ENCODE assay signal across 7 cellular contexts in genomic region chr17:18262111-18262510, GRCh38. TPM values are rescaled to one million over a fixed set of nuclear protein-coding genes. Genes with fewer than 3 reads are reported as not detected.
DNase-seq lines count a peak whose midpoint lies in the region; ATAC-seq, FAIRE-seq and TF ChIP-seq lines count a peak whose summit lies in the region.
"Had no signal": no experiment of that assay in that cellular context is flagged by ENCODE, and none has a peak within 500 bp of the region (broad histone marks: within the 10 kb centered on the region; RNA-seq: fewer than 3 reads in every experiment).

No MANE protein-coding gene starts in this region.

- 91% methylated on average over 2 of the region's 2 CpGs for WGBS in A549 (ENCODE audit: missing lambda C conversion rate)

- TF ChIP-seq CTCF in A549 (IDR thresholded peaks at IDR 0.05) (no peak), CD14-positive monocyte (IDR thresholded peaks at IDR 0.05) (no peak)

- peak overlapping the region; percentile 94; the same call in 2 of the 3 replicates for H3K4me2 ChIP-seq in A549

- no peaks in the 10 kb centered on the region for H3K9me3 Mint-ChIP-seq in immature natural killer cell
- H3K9me3 Mint-ChIP-seq in CD14-positive monocyte = no peaks in the 10 kb centered on the region

- FAIRE-seq in A549 (lab: Jason Lieb, UNC) = no peak

- CTCF ChIA-PET in A549 (lab: Yijun Ruan, JAX) = interaction anchor here (1.1 to 8.5 kb wide), 6 partner anchors 10 to 120 kb away, joined by 3 to 59 read pairs (median 6); no protein-coding TSS in a partner anchor

- TF ChIP-seq EP300 in A549 (IDR thresholded peaks at IDR 0.05) = no peak

- no peak overlapping the region for H3K4me3 ChIP-seq in A549

- H3K27ac Mint-ChIP-seq in immature natural killer cell (peak overlapping the region in 3 of 6 donors; percentile 59 to 84 (median 65)), CD14-positive monocyte (peak overlapping the region in 1 of 7 donors; percentile 77)

- no peaks in the 10 kb centered on the region for H3K9me3 ChIP-seq in A549

- TF ChIP-seq RAD21 in A549 (conservative IDR thresholded peaks at IDR 0.05 in 1 of 2, IDR thresholded peaks at IDR 0.05 in 1 of 2) = no peak

- H3K27ac ChIP-seq in A549 = no peak overlapping the region

- peaks cover 25% of the 10 kb centered on the region for H3K4me1 ChIP-seq in A549

- peak overlapping the region in 4 of 5 donors; percentile 35 to 82 (median 70) for H3K4me3 Mint-ChIP-seq in immature natural killer cell
- no peak overlapping the region for H3K4me3 Mint-ChIP-seq in CD14-positive monocyte

- POLR2A ChIA-PET in A549 (lab: Yijun Ruan, JAX) = no interaction called here

- TF ChIP-seq POLR2A in A549 (IDR thresholded peaks at IDR 0.05; ENCODE audit: low read length) = no peak

- H3K27me3 Mint-ChIP-seq in immature natural killer cell (ENCODE audit: low read depth in 3 of 3) (peaks cover 0 to 4% (median 2%) of the 10 kb centered on the region in 3 donors), CD14-positive monocyte (ENCODE audit: low read depth in 3 of 3) (peaks cover 0 to 2% (median 1%) of the 10 kb centered on the region in 3 donors)

- ATAC-seq in A549 (no peak), GM21367 (IDR thresholded peaks at IDR 0.05; ENCODE audit: unreplicated experiment) (no peak)

- DNase-seq in A549 (ENCODE audit: low read depth in 1 of 2, low spot score in 1 of 2) = no peak
- peak; percentile 16 for DNase-seq in RKO (ENCODE audit: low spot score)
- DNase-seq in immature natural killer cell = no peak
- DNase-seq in NK-92 treated with Interleukin-12 subunit alpha and Interleukin-12 subunit beta, amount 100 ng/mL, for 24 hours (lab: John Stamatoyannopoulos, UW) = no peak
- DNase-seq in CD14-positive monocyte (ENCODE audit: low spot score) = no peak
- DNase-seq: NCI-H2227 treated with DMSO at 0.1 percent for 48 hours had no signal

- H3K4me1 Mint-ChIP-seq in immature natural killer cell = peaks cover 28 to 42% of the 10 kb centered on the region in 2 donors
- peaks cover 35% of the 10 kb centered on the region for H3K4me1 Mint-ChIP-seq in CD14-positive monocyte

- peaks cover 0 to 4% (median 4%) of the 10 kb centered on the region in 3 donors for H3K36me3 Mint-ChIP-seq in immature natural killer cell
- peaks cover 8 to 21% of the 10 kb centered on the region in 2 donors for H3K36me3 Mint-ChIP-seq in CD14-positive monocyte

- intact Hi-C loops in CD14-positive monocyte (cut with micrococcal nuclease) = no loop called here

TF ChIP-seq in A549, 52 proteins besides CTCF, POLR2A, EP300 and RAD21:
- no peak for TF ChIP-seq MAX (IDR thresholded peaks at IDR 0.05)
- TF ChIP-seq ESRRA (IDR thresholded peaks at IDR 0.05; ENCODE audit: borderline replicate concordance, low read length) = no peak
- TF ChIP-seq HOXB13 (CRISPR knock-in tag; IDR thresholded peaks at IDR 0.05; ENCODE audit: low read depth) = no peak
- TF ChIP-seq SREBF2 (IDR thresholded peaks at IDR 0.05) = no peak
- TF ChIP-seq PHF8 (IDR thresholded peaks at IDR 0.05; ENCODE audit: borderline replicate concordance, low read depth) = no peak
- no peak for TF ChIP-seq HMGXB4 (CRISPR knock-in tag; IDR thresholded peaks at IDR 0.05; ENCODE audit: borderline replicate concordance)
- no peak for TF ChIP-seq GATA3 (IDR thresholded peaks at IDR 0.05; ENCODE audit: borderline replicate concordance)
- TF ChIP-seq FOSL2 (IDR thresholded peaks at IDR 0.05) = no peak
- TF ChIP-seq FOSL2 (CRISPR knock-in tag; IDR thresholded peaks at IDR 0.05) = no peak
- no peak for TF ChIP-seq NFE2L2 (conservative IDR thresholded peaks at IDR 0.05; ENCODE audit: low read length)

RNA-seq across cellular contexts. Expression of gene MIEF2, which starts 1.6 kb away (rescaled TPM):
- polyA plus RNA-seq in A549 (2011; rRNA removed) (3.7 and 4.3 TPM in 2 replicates), A549 (2017; fragmentation: RNase III; extraction: RNeasy Plus Mini Kit Qiagen cat#74134 plus additional on column Dnase treatment) (6.0 to 8.5 TPM (median 7.0 TPM) in 3 replicates), immature natural killer cell (10 to 100 TPM; 14.9 to 20.1 (median 17.4) TPM), CD14-positive monocyte (1 to 10 TPM; 4.9 to 6.1 TPM)
- polyA plus RNA-seq in A549 (2012; cell fraction: cytosol; rRNA removed) = 9.8 and 11.4 TPM in 2 replicates
- 49.8 and 52.9 TPM in 2 replicates for polyA plus RNA-seq in A549 (2012; cell fraction: nucleus; rRNA removed)
- polyA minus RNA-seq in A549 (2011; rRNA and poly(A)+ RNA removed) = 5.7 and 6.7 TPM in 2 replicates

RNA-seq across cellular contexts. Expression of gene FLII, which starts 3.6 kb away (rescaled TPM):
- 280 and 299 TPM in 2 replicates for polyA plus RNA-seq in A549 (2011; rRNA removed)
- polyA plus RNA-seq in A549 (2012; cell fraction: cytosol; rRNA removed) = 403 and 473 TPM in 2 replicates
- polyA plus RNA-seq in A549 (2012; cell fraction: nucleus; rRNA removed) = 1,130 and 1,454 TPM in 2 replicates
- polyA plus RNA-seq in A549 (2017; fragmentation: RNase III; extraction: RNeasy Plus Mini Kit Qiagen cat#74134 plus additional on column Dnase treatment) = 222 to 265 TPM (median 253 TPM) in 3 replicates
- polyA minus RNA-seq in A549 (2011; rRNA and poly(A)+ RNA removed) = 463 and 500 TPM in 2 replicates
- 100 to 1,000 TPM in 1 of 3 donors, 10 to 100 TPM in 2; 77.7 to 164 (median 83.7) TPM for polyA plus RNA-seq in immature natural killer cell
- 100 to 1,000 TPM; 145 to 227 TPM for polyA plus RNA-seq in CD14-positive monocyte

RNA-seq across cellular contexts. Expression of gene LLGL1, which starts 36.7 kb away (rescaled TPM):
- polyA plus RNA-seq in A549 (2011; rRNA removed) (11.2 and 13.1 TPM in 2 replicates), A549 (2017; fragmentation: RNase III; extraction: RNeasy Plus Mini Kit Qiagen cat#74134 plus additional on column Dnase treatment) (15.5 to 19.3 TPM (median 18.9 TPM) in 3 replicates), immature natural killer cell (1 to 10 TPM in 2 of 3 donors, not detected in 1; 2.0 to 3.1 TPM), CD14-positive monocyte (under 1 TPM; 0.52 to 0.76 TPM)
- 26.7 and 42.5 TPM in 2 replicates for polyA plus RNA-seq in A549 (2012; cell fraction: cytosol; rRNA removed)
- polyA plus RNA-seq in A549 (2012; cell fraction: nucleus; rRNA removed) = 42.1 and 57.8 TPM in 2 replicates
- polyA minus RNA-seq in A549 (2011; rRNA and poly(A)+ RNA removed) = 13.9 and 20.5 TPM in 2 replicates

RNA-seq across cellular contexts. Expression of gene TOP3A, which starts 52.7 kb away (rescaled TPM):
- polyA plus RNA-seq in A549 (2011; rRNA removed) (29.0 TPM in 2 replicates), A549 (2017; fragmentation: RNase III; extraction: RNeasy Plus Mini Kit Qiagen cat#74134 plus additional on column Dnase treatment) (28.2 to 30.7 TPM (median 29.3 TPM) in 3 replicates), immature natural killer cell (10 to 100 TPM in 2 of 3 donors, 1 to 10 TPM in 1; 4.8 to 32.7 (median 15.2) TPM), CD14-positive monocyte (10 to 100 TPM; 15.2 to 22.3 TPM)
- 16.5 and 19.9 TPM in 2 replicates for polyA plus RNA-seq in A549 (2012; cell fraction: cytosol; rRNA removed)
- polyA plus RNA-seq in A549 (2012; cell fraction: nucleus; rRNA removed) = 29.8 and 48.3 TPM in 2 replicates
- 51.7 and 53.1 TPM in 2 replicates for polyA minus RNA-seq in A549 (2011; rRNA and poly(A)+ RNA removed)

RNA-seq across cellular contexts. Expression of gene SMCR8, which starts 53.0 kb away (rescaled TPM):
- polyA plus RNA-seq in A549 (2011; rRNA removed) = 12.3 and 15.0 TPM in 2 replicates
- polyA plus RNA-seq in A549 (2012; cell fraction: cytosol; rRNA removed) = 6.5 and 8.8 TPM in 2 replicates
- polyA plus RNA-seq in A549 (2012; cell fraction: nucleus; rRNA removed) = 11.3 and 11.6 TPM in 2 replicates
- 14.3 to 15.8 TPM (median 15.1 TPM) in 3 replicates for polyA plus RNA-seq in A549 (2017; fragmentation: RNase III; extraction: RNeasy Plus Mini Kit Qiagen cat#74134 plus additional on column Dnase treatment)
- 20.8 TPM in 2 replicates for polyA minus RNA-seq in A549 (2011; rRNA and poly(A)+ RNA removed)
- 1 to 10 TPM in 2 of 3 donors, under 1 TPM in 1; 0.02 to 3.6 (median 1.5) TPM for polyA plus RNA-seq in immature natural killer cell
- 1 to 10 TPM; 2.4 to 5.3 TPM for polyA plus RNA-seq in CD14-positive monocyte

Comparison
In these comparisons a context has a peak if more than half of its experiments do, and no peak if none do; other contexts are left out.
1. H3K4me3 Mint-ChIP-seq: peak in immature natural killer cell (4 of 5); none in CD14-positive monocyte (0 of 2).